In genomic region chr17:45246861-45247428, GRCh38 we compare ENCODE assay signal across 2 cellular contexts.
TF ChIP-seq lines count a peak whose summit lies in the region.

No MANE protein-coding gene starts in this region.

TF ChIP-seq in IMR-90, 13 proteins besides CTCF, POLR2A, EP300 and RAD21 (continued from another document):
- TF ChIP-seq USF2 (IDR thresholded peaks at IDR 0.05; ENCODE audit: low read depth, low read length), result no peak
TF ChIP-seq in IMR-90: peak in this region for 1.

TF ChIP-seq in WTC11, 78 proteins besides CTCF, POLR2A, EP300 and RAD21 (continued from another document):
- TF ChIP-seq ARID4B (CRISPR knock-in tag; IDR thresholded peaks at IDR 0.05; ENCODE audit: borderline replicate concordance) (peak; percentile 41; the same call in 1 of the 2 replicates), KAT7 (CRISPR knock-in tag; IDR thresholded peaks at IDR 0.05; ENCODE audit: borderline replicate concordance) (no peak), MYBL2 (CRISPR knock-in tag; IDR thresholded peaks at IDR 0.05) (no peak), GTF2I (CRISPR knock-in tag; conservative IDR thresholded peaks at IDR 0.05) (no peak), SMAD3 (CRISPR knock-in tag; IDR thresholded peaks at IDR 0.05; ENCODE audit: borderline replicate concordance) (no peak), ZNF317 (CRISPR knock-in tag; IDR thresholded peaks at IDR 0.05; ENCODE audit: borderline replicate concordance, low read depth) (no peak), USF1 (CRISPR knock-in tag; IDR thresholded peaks at IDR 0.05) (no peak), ETV6 (CRISPR knock-in tag; IDR thresholded peaks at IDR 0.05) (0 out of 2 replicates have a peak, but pooled peaks have one; percentile 9), ERG (CRISPR knock-in tag; IDR thresholded peaks at IDR 0.05) (no peak)
